In the genomic region with DNA sequence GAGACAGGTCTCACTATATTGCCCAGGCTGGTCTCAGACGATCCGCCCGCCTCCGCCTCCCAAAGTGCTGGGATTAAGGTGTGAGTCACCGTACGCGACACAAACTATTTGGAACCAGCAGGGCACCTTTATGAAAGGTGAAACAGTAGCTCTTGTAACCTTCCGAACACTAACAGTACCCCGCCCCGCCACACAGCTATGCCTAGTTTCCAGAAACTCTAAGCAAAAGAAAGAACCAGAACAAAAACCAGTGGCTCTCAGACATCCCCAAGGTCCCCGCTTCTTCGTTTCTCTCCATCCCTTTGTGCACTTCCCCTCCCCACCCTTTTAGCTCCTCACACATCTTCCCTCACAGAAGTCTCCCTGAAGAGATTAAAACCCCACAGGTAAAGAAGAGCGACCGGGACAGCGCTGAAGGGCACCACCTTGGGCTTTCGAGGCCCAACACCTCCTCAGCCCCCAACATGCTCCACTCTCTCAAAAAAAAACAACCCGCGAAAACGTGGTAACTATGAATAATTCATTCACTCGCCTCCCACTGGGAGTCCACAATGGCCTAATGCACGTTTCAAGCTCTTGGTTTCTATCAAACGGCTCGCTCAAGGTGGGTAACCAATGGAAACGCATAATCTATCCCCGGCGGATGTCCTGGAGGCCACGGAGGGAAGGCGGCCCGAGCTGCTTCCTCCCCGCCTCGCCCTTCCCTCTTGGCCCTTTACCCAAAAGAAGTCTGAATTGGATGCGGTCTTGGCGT, we compare ENCODE assay signal across 8 cellular contexts. TPM values are rescaled to one million over a fixed set of nuclear protein-coding genes. Genes with fewer than 3 reads are reported as not detected.
DNase-seq lines count a peak whose midpoint lies in the region; ATAC-seq and TF ChIP-seq lines count a peak whose summit lies in the region.

No MANE protein-coding gene starts in this region.

- peaks cover 12% of the 10 kb centered on the region for H3K36me3 Mint-ChIP-seq in neural progenitor cell

- peaks cover 37% of the 10 kb centered on the region for H3F3A ChIP-seq in neural progenitor cell (ENCODE audit: low read depth)

- peak overlapping the region; percentile 95 for H3K27ac Mint-ChIP-seq in neural progenitor cell

- H2AFZ ChIP-seq in Karpas-422 (ENCODE audit: low read length): no peak overlapping the region
- no peak overlapping the region for H2AFZ ChIP-seq in neural progenitor cell (replicated peaks)

- H4K20me1 ChIP-seq in Karpas-422 (ENCODE audit: insufficient read depth, low read depth, low read length): peaks cover 55% of the 10 kb centered on the region
- H4K20me1 ChIP-seq in neural progenitor cell (ENCODE audit: low read depth): peaks cover 50% of the 10 kb centered on the region

- no peaks in the 10 kb centered on the region for H3K9me2 ChIP-seq in Karpas-422 (replicated peaks; ENCODE audit: insufficient read depth, low read length)

- intact Hi-C loops in esophagus muscularis mucosa (cut with DNase I): no loop called here

- peaks cover 55% of the 10 kb centered on the region for H3K4me1 ChIP-seq in Karpas-422 (ENCODE audit: low read length)
- H3K4me1 ChIP-seq in esophagus muscularis mucosa: peaks cover 67 to 86% (median 80%) of the 10 kb centered on the region in 4 donors
- peaks cover 16% of the 10 kb centered on the region for H3K4me1 ChIP-seq in neural progenitor cell

- no peaks in the 10 kb centered on the region for H3K9me3 Mint-ChIP-seq in neural progenitor cell

- TF ChIP-seq CTCF in esophagus muscularis mucosa (IDR thresholded peaks at IDR 0.05) (no peak), neural progenitor cell (IDR thresholded peaks at IDR 0.05) (no peak)

- H3K9me3 ChIP-seq in Karpas-422 (ENCODE audit: low read length) (no peaks in the 10 kb centered on the region), esophagus muscularis mucosa (no peaks in the 10 kb centered on the region), neural progenitor cell (ENCODE audit: low read depth) (no peaks in the 10 kb centered on the region)

- ATAC-seq in GM21717 (IDR thresholded peaks at IDR 0.05; ENCODE audit: unreplicated experiment) (peak; percentile 28), HG03460 (IDR thresholded peaks at IDR 0.05; ENCODE audit: unreplicated experiment) (no peak)

- H3K4me2 ChIP-seq in Karpas-422 (ENCODE audit: low read depth, low read length, poor library complexity, severe bottlenecking) (peak overlapping the region; percentile 75), neural progenitor cell (peak overlapping the region; percentile 96)

- TF ChIP-seq EP300 in esophagus muscularis mucosa (IDR thresholded peaks at IDR 0.05): no peak

- H3K4me3 ChIP-seq in Karpas-422 (ENCODE audit: low read length) (peak overlapping the region; percentile 94), esophagus muscularis mucosa (peak overlapping the region; percentile 74 to 94 (median 87)), neural progenitor cell (peak overlapping the region; percentile 97)

- H3K4me3 Mint-ChIP-seq in neural progenitor cell: peak overlapping the region; percentile 95

- H3K4me1 Mint-ChIP-seq in neural progenitor cell: peaks cover 49% of the 10 kb centered on the region

- peaks cover 38% of the 10 kb centered on the region; the same call in 1 of the 2 replicates for H3K36me3 ChIP-seq in Karpas-422 (ENCODE audit: insufficient read depth, low read length)
- H3K36me3 ChIP-seq in esophagus muscularis mucosa: peaks cover 4 to 32% (median 26%) of the 10 kb centered on the region in 4 donors
- peaks cover 8% of the 10 kb centered on the region for H3K36me3 ChIP-seq in neural progenitor cell

- H3K27me3 Mint-ChIP-seq in neural progenitor cell (ENCODE audit: insufficient read depth, low read depth): no peaks in the 10 kb centered on the region

- H3K9ac ChIP-seq in Karpas-422 (ENCODE audit: low read length) (peak overlapping the region; percentile 91), neural progenitor cell (peak overlapping the region; percentile 94)

- peaks cover 96% of the 10 kb centered on the region for H3K79me2 ChIP-seq in Karpas-422 (ENCODE audit: low read length)
- H3K79me2 ChIP-seq in neural progenitor cell (ENCODE audit: low read depth): peaks cover 94% of the 10 kb centered on the region

- H3K27me3 ChIP-seq in Karpas-422 (ENCODE audit: low read length) (no peaks in the 10 kb centered on the region), esophagus muscularis mucosa (no peaks in the 10 kb centered on the region), neural progenitor cell (no peaks in the 10 kb centered on the region)

- peak overlapping the region; percentile 72 for H3K27ac ChIP-seq in Karpas-422 (ENCODE audit: low read length)
- H3K27ac ChIP-seq in esophagus muscularis mucosa (replicated peaks in 1 of 4): peak overlapping the region; percentile 91 to 98 (median 96)
- no peak overlapping the region for H3K27ac ChIP-seq in neural progenitor cell

- TF ChIP-seq POLR2A in esophagus muscularis mucosa (IDR thresholded peaks at IDR 0.05; ENCODE audit: low read depth): no peak

- 12% methylated on average over 25 of the region's 33 CpGs for WGBS in esophagus muscularis mucosa

- peak; percentile 54 for DNase-seq in ELF-1 (ENCODE audit: low read depth, low spot score)
- DNase-seq in Karpas-422: peak; percentile 87
- peak; percentile 28 to 37 for DNase-seq in activated CD4-positive, alpha-beta T cell treated with anti-CD3 and anti-CD28 coated beads for 4 hours
- no peak for DNase-seq in esophagus muscularis mucosa (ENCODE audit: extremely low spot score)
- DNase-seq in neural progenitor cell (ENCODE audit: low spot score): peak; percentile 71
- no peak for DNase-seq in HuH-7.5 (ENCODE audit: low spot score)

RNA-seq across cellular contexts. Expression of gene BAG5, which starts 0.9 kb away (rescaled TPM):
- 23.1 and 32.6 TPM in 2 replicates for total RNA-seq in Karpas-422 (2014; rRNA removed; shearing (Covaris generic); ENCODE audit: low replicate concordance)
- total RNA-seq in esophagus muscularis mucosa (10 to 100 TPM; 27.4 to 34.7 (median 28.3) TPM), neural progenitor cell (ENCODE audit: low replicate concordance) (19.4 and 59.9 TPM in 2 replicates)

RNA-seq across cellular contexts. Expression of gene COA8, which starts 1.2 kb away (rescaled TPM):
- total RNA-seq in Karpas-422 (2014; rRNA removed; shearing (Covaris generic); ENCODE audit: low replicate concordance): 62.9 and 63.5 TPM in 2 replicates
- 10 to 100 TPM; 26.8 to 46.1 (median 37.6) TPM for total RNA-seq in esophagus muscularis mucosa
- total RNA-seq in neural progenitor cell (ENCODE audit: low replicate concordance): 38.6 and 72.3 TPM in 2 replicates

RNA-seq across cellular contexts. Expression of gene TRMT61A, which starts 32.6 kb away (rescaled TPM):
- 8.0 and 30.8 TPM in 2 replicates for total RNA-seq in Karpas-422 (2014; rRNA removed; shearing (Covaris generic); ENCODE audit: low replicate concordance)
- total RNA-seq in esophagus muscularis mucosa (10 to 100 TPM; 28.7 to 50.0 (median 35.2) TPM), neural progenitor cell (ENCODE audit: low replicate concordance) (1.2 and 5.6 TPM in 2 replicates)

RNA-seq across cellular contexts. Expression of gene CKB, which starts 38.9 kb away (rescaled TPM):
- total RNA-seq in Karpas-422 (2014; rRNA removed; shearing (Covaris generic); ENCODE audit: low replicate concordance): 30.4 and 55.2 TPM in 2 replicates
- 1,000 to 10,000 TPM in 3 of 4 donors, 100 to 1,000 TPM in 1; 917 to 1,843 (median 1,284) TPM for total RNA-seq in esophagus muscularis mucosa
- 54.2 and 173 TPM in 2 replicates for total RNA-seq in neural progenitor cell (ENCODE audit: low replicate concordance)

Comparison
In these comparisons a context has a peak if more than half of its experiments do, and no peak if none do; other contexts are left out.
1. DNase-seq: peak in ELF-1 (single experiment), Karpas-422 (single experiment), activated CD4-positive, alpha-beta T cell treated with anti-CD3 and anti-CD28 coated beads for 4 hours (2 of 2) and neural progenitor cell (single experiment); none in esophagus muscularis mucosa (single experiment) and HuH-7.5 (single experiment).
2. Peak in every context shown above with its lines, with median percentiles within 50 percentile points of each other: H3K4me3 ChIP-seq.